21 cellular contexts compared by ENCODE assay signal in the genomic region with DNA sequence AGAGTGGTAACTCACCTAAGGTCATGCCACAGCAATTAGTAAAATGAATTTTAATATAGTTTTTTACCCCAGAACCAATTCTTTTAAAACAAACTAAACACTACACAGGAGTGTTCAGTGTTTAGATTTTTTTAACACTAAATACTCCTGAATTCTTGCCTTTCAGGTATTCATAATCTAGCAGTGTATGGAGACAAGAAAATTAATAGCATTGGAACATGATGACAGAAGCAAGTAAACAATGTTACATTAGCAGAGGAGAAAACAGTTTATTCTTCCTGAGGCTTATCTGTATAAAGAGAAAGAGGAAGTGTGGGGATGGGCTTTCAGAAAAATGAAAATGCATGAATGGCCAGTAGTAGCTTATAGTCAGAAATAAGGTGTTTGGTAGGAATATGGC.
"Had no signal": no experiment of that assay in that cellular context is flagged by ENCODE, and none has a peak within 500 bp of the region (broad histone marks: within the 10 kb centered on the region; RNA-seq: fewer than 3 reads in every experiment).

No MANE protein-coding gene starts in this region.

- DNase-seq: Karpas-422, KG1, NCI-H1092, NCI-H1105 treated with DMSO at 0.1 percent for 48 hours, NCI-H1417 treated with DMSO at 0.1 percent for 48 hours, NCI-H1694 treated with DMSO at 0.1 percent for 48 hours, NCI-H1930, NCI-H2081, NCI-H2107, NCI-H2227 treated with DMSO at 0.1 percent for 48 hours, NCI-H510A, NCI-H524 treated with DMSO at 0.1 percent for 48 hours, NCI-H69, NCI-H774, PC-3, SHP77, SK-N-SH, SW 1271, T-cell had no signal

- H3K9ac ChIP-seq: SK-N-SH had no signal

- H3K27ac ChIP-seq: RWPE1 had no signal

- H3K9me3 ChIP-seq: SK-N-SH had no signal

- ATAC-seq: Panc1, PC-3, T-cell had no signal

- H3K4me2 ChIP-seq: SK-N-SH had no signal
